In genomic region chr9:17750285-17750684, GRCh38 we compare ENCODE assay signal across 1 cellular context.
TF ChIP-seq lines count a peak whose summit lies in the region.

No MANE protein-coding gene starts in this region.

TF ChIP-seq in GM23338, 12 proteins besides CTCF, POLR2A, EP300 and RAD21 (continued from another document):
- no peak for TF ChIP-seq STAT1 (IDR thresholded peaks at IDR 0.05; ENCODE audit: unreplicated experiment)
- no peak for TF ChIP-seq EZH2 (IDR thresholded peaks at IDR 0.05; ENCODE audit: low read depth, unreplicated experiment)
- no peak for TF ChIP-seq NANOG (IDR thresholded peaks at IDR 0.05; ENCODE audit: borderline replicate concordance)
- no peak for TF ChIP-seq EZH2phosphoT487 (IDR thresholded peaks at IDR 0.05; ENCODE audit: unreplicated experiment)
